Comparison of ENCODE assay signal across 8 cellular contexts in the genomic region with DNA sequence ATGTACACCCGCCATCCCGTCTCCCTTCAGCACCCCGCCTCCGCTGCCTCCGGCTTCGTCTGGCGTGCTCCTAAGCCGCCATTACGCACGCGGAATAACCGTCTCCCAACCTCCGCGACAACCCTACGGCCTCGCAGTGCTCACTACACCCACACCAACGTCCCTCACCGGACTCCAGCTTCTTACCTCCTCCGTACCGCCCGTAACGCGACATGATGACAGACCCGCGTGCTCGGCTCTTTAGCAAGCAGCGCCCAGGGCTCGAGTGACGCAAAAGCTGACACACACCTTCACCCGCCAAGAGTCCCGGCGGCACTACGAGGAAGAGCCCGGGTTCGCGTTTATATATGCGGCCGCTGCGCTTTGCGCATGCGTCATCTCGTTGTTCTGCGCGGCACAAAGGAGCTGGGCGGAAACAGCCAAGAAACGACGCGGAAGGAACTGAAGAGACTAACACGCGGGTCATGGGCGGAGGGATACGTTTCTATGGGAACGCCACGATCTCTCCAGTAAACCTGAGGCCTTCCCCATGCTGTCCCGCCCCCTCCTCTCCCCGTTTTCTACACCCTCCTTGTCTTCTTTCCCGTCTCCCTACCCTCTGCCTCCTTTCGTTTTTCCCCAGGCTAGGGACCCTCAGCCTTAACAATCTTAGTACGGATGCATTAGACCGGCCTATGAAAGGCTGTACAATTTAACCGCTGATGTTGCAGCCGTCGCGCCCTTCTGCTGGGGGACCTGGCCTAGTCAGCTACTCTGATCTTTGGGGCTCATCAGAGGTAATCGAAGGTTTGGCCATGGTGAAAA. TPM values are rescaled to one million over a fixed set of nuclear protein-coding genes. Genes with fewer than 3 reads are reported as not detected.
DNase-seq lines count a peak whose midpoint lies in the region; ATAC-seq and TF ChIP-seq lines count a peak whose summit lies in the region.

A gene (minus strand): TSS at position 319 of the 804 bp plus-strand sequence. CDS start 105 bp downstream, at position 214.

- H3K4me3 ChIP-seq in upper lobe of right lung, result peak within 1 kb of the TSS; percentile 82

- TF ChIP-seq CTCF in GM13976 (IDR thresholded peaks at IDR 0.05; ENCODE audit: borderline replicate concordance, control extremely low read depth, extremely low read depth, insufficient read depth, missing control alignments) (no peak), upper lobe of right lung (IDR thresholded peaks at IDR 0.05) (no peak)

- peak within 1 kb of the TSS; percentile 100 for H3K4me3 Mint-ChIP-seq in T-helper 1 cell treated with Interleukin-12 subunit alpha and Interleukin-12 subunit beta and Interleukin-4 antibody, amounts not matched to agents 30 μg/mL and 1 μg/mL, for 36 hours

- ATAC-seq in HG02870 (IDR thresholded peaks at IDR 0.05; ENCODE audit: unreplicated experiment) (peak; percentile 76), left cardiac atrium (peak; percentile 91 to 95), upper lobe of right lung (peak; percentile 95)

- peaks cover 36% of the 10 kb centered on the region for H3K4me1 ChIP-seq in upper lobe of right lung

- no peaks in the 10 kb centered on the region for H3K27me3 ChIP-seq in upper lobe of right lung

- intact Hi-C loops in left cardiac atrium (cut with DNase I), result no loop called here
- intact Hi-C loops in posterior vena cava (cut with DNase I), result no loop called here
- intact Hi-C loops in upper lobe of right lung (cut with DNase I), result no loop called here

- peaks cover 44% of the 10 kb centered on the region for H3K36me3 Mint-ChIP-seq in T-helper 1 cell treated with Interleukin-12 subunit alpha and Interleukin-12 subunit beta and Interleukin-4 antibody, amounts not matched to agents 30 μg/mL and 1 μg/mL, for 36 hours (ENCODE audit: low read depth)

- H3K9me3 ChIP-seq in upper lobe of right lung, result no peaks in the 10 kb centered on the region

- in situ Hi-C loops in GM13976 (cut with MboI; ENCODE audit: low sequenced_read_pairs, unreplicated experiment), result no loop called here

- peaks cover 53% of the 10 kb centered on the region for H3K4me1 Mint-ChIP-seq in T-helper 1 cell treated with Interleukin-12 subunit alpha and Interleukin-12 subunit beta and Interleukin-4 antibody, amounts not matched to agents 30 μg/mL and 1 μg/mL, for 36 hours (ENCODE audit: low read depth)

- no peaks in the 10 kb centered on the region for H3K9me3 Mint-ChIP-seq in T-helper 1 cell treated with Interleukin-12 subunit alpha and Interleukin-12 subunit beta and Interleukin-4 antibody, amounts not matched to agents 30 μg/mL and 1 μg/mL, for 36 hours

- peaks cover 35% of the 10 kb centered on the region for H3K36me3 ChIP-seq in upper lobe of right lung

- H3K27ac ChIP-seq in upper lobe of right lung, result peak within 1 kb of the TSS; percentile 98

- DNase-seq in GM13976 (ENCODE audit: low spot score) (peak; percentile 96), NCI-H1694 (lab: John Stamatoyannopoulos, UW) (peak; percentile 99), amniotic stem cell (lab: John Stamatoyannopoulos, UW) (peak; percentile 99), left cardiac atrium (peak; percentile 98), posterior vena cava (ENCODE audit: low spot score) (peak; percentile 99), upper lobe of right lung (peak; percentile 97)

- peak within 1 kb of the TSS; percentile 100 for H3K27ac Mint-ChIP-seq in T-helper 1 cell treated with Interleukin-12 subunit alpha and Interleukin-12 subunit beta and Interleukin-4 antibody, amounts not matched to agents 30 μg/mL and 1 μg/mL, for 36 hours

- peaks cover 3% of the 10 kb centered on the region for H3K27me3 Mint-ChIP-seq in T-helper 1 cell treated with Interleukin-12 subunit alpha and Interleukin-12 subunit beta and Interleukin-4 antibody, amounts not matched to agents 30 μg/mL and 1 μg/mL, for 36 hours (ENCODE audit: low read depth)

RNA-seq across cellular contexts. Expression of the gene that starts here (rescaled TPM):
- 10 to 100 TPM; 57.6 to 85.8 TPM for total RNA-seq in left cardiac atrium
- 100 to 1,000 TPM in 1 of 2 donors, 10 to 100 TPM in 1; 95.3 to 103 TPM for total RNA-seq in posterior vena cava
- 112 TPM for total RNA-seq in upper lobe of right lung

Comparison
In these comparisons a context has a peak if more than half of its experiments do, and no peak if none do; other contexts are left out.
1. Peak in every context shown above with its lines: DNase-seq, ATAC-seq, H3K4me3 ChIP-seq and H3K27ac ChIP-seq.